Comparison of ENCODE assay signal across 1 cellular context in genomic region chr6:43541774-43542471, GRCh38.
TF ChIP-seq lines count a peak whose summit lies in the region.

No MANE protein-coding gene starts in this region.

TF ChIP-seq in GM12878, 131 proteins besides CTCF, POLR2A, EP300 and RAD21 (continued from another document):
- TF ChIP-seq CEBPZ (IDR thresholded peaks at IDR 0.05; ENCODE audit: low read depth, low read length) (no peak), BHLHE40 (IDR thresholded peaks at IDR 0.05; ENCODE audit: borderline replicate concordance in 1 of 2, low read depth in 2 of 2, low read length in 1 of 2) (0 out of 4 replicates have a peak, but pooled peaks of 1 of the 2 experiments have one; percentile 26), NFIC (IDR thresholded peaks at IDR 0.05; ENCODE audit: low read depth, low read length) (peak; percentile 73), FOXK2 (IDR thresholded peaks at IDR 0.05) (no peak), YY1 (IDR thresholded peaks at IDR 0.05; ENCODE audit: low read depth, low read length) (0 out of 2 replicates have a peak, but pooled peaks have one; percentile 37), ZNF24 (IDR thresholded peaks at IDR 0.05) (no peak)
- TF ChIP-seq, protein P1, sequence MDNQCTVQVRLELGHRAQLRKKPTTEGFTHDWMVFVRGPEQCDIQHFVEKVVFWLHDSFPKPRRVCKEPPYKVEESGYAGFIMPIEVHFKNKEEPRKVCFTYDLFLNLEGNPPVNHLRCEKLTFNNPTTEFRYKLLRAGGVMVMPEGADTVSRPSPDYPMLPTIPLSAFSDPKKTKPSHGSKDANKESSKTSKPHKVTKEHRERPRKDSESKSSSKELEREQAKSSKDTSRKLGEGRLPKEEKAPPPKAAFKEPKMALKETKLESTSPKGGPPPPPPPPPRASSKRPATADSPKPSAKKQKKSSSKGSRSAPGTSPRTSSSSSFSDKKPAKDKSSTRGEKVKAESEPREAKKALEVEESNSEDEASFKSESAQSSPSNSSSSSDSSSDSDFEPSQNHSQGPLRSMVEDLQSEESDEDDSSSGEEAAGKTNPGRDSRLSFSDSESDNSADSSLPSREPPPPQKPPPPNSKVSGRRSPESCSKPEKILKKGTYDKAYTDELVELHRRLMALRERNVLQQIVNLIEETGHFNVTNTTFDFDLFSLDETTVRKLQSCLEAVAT (IDR thresholded peaks at IDR 0.05) = no peak
